Comparison of ENCODE assay signal across 8 cellular contexts in the genomic region with DNA sequence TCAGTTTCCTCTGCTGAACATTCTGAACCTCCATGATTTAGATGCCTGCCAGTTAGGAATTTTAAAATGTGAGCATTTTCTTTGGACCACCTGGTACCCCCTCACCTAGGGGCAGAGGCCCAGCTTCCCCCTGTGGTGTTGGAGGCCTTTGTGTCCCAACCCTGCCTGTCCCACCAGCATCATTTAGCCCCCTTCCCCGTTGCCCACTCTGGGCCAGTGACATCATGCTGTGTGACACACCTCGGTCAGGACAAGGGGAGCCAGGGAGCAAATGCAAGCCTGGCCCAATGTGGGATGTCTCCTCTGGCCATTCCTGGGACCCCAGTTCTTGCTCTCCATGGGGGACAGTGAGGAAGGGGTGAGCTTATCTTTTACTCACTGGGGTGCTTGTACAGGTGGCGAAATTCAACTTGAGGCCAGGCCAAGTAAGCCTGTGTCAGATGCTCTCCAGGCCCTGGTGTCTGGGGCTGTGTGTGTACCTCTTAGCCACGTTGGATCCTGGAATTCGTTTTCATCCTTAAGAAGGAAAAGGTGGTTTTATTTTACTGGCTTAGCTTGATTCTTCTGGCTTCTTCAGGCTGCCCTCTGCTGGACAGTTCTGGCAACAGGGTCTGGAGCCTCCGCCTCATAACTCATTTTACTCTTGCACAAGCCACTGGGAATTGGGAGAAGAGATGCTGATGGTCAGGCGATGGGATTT. TPM values are rescaled to one million over a fixed set of nuclear protein-coding genes. Genes with fewer than 3 reads are reported as not detected.
DNase-seq lines count a peak whose midpoint lies in the region; ATAC-seq and TF ChIP-seq lines count a peak whose summit lies in the region.

No MANE protein-coding gene starts in this region.

- no peaks in the 10 kb centered on the region for H3K9me3 Mint-ChIP-seq in activated T-cell treated with anti-CD3 and anti-CD28 coated beads, Interleukin-2, amount 50 U/mL, for 4 hours
- no peaks in the 10 kb centered on the region for H3K9me3 Mint-ChIP-seq in activated CD4-positive, alpha-beta T cell treated with anti-CD3 and anti-CD28 coated beads, Interleukin-2, amount 10 ng/mL, durations not matched to agents 7 days and 5 days

- no peak overlapping the region for H3K27ac Mint-ChIP-seq in activated CD4-positive, alpha-beta T cell treated with anti-CD3 and anti-CD28 coated beads, Interleukin-2, amount 10 ng/mL, durations not matched to agents 7 days and 5 days

- H3K27ac ChIP-seq in foreskin keratinocyte: no peak overlapping the region
- H3K27ac ChIP-seq in parathyroid adenoma: no peak overlapping the region

- peak; percentile 23 for DNase-seq in activated T-cell treated with anti-CD3 and anti-CD28 coated beads, Interleukin-2, amount 50 U/mL, for 1 hour
- DNase-seq in activated T-cell treated with anti-CD3 and anti-CD28 coated beads, Interleukin-2, amount 50 U/mL, for 4 hours: no peak
- DNase-seq in NCI-H1092 (lab: John Stamatoyannopoulos, UW) (peak; percentile 9), foreskin keratinocyte (peak in 1 of 2 donors; percentile 44)
- peak; percentile 37 for DNase-seq in activated CD4-positive, alpha-beta T cell treated with anti-CD3 and anti-CD28 coated beads, Interleukin-2, amount 10 ng/mL, durations not matched to agents 7 days and 5 days
- no peak for DNase-seq in effector CD8-positive, alpha-beta T cell (lab: John Stamatoyannopoulos, UW)

- H3K36me3 ChIP-seq in parathyroid adenoma (ENCODE audit: control insufficient read depth, insufficient read depth, low read length): no peaks in the 10 kb centered on the region

- no peaks in the 10 kb centered on the region for H3K9me3 ChIP-seq in parathyroid adenoma (ENCODE audit: control insufficient read depth, low read length)

- H3K4me1 ChIP-seq in foreskin keratinocyte (no peaks in the 10 kb centered on the region), parathyroid adenoma (no peaks in the 10 kb centered on the region)

- H3K4me1 Mint-ChIP-seq in activated T-cell treated with anti-CD3 and anti-CD28 coated beads, Interleukin-2, amount 50 U/mL, for 4 hours (ENCODE audit: low read depth): peaks cover 2% of the 10 kb centered on the region
- H3K4me1 Mint-ChIP-seq in activated CD4-positive, alpha-beta T cell treated with anti-CD3 and anti-CD28 coated beads, Interleukin-2, amount 10 ng/mL, durations not matched to agents 7 days and 5 days: no peaks in the 10 kb centered on the region

- CTCF ChIA-PET in activated CD4-positive, alpha-beta T cell treated with anti-CD3 and anti-CD28 coated beads, Interleukin-2, amount 10 ng/mL, durations not matched to agents 7 days and 5 days (lab: Charles Lee): interaction anchor here (0.6 to 1.6 kb wide), 4 partner anchors 12 to 21 kb away, joined by 3 to 7 read pairs (median 3); no protein-coding TSS in a partner anchor

- no peak overlapping the region for H2AFZ ChIP-seq in parathyroid adenoma

- H3K9ac ChIP-seq in parathyroid adenoma: no peak overlapping the region

- no peak for ATAC-seq in activated T-cell treated with anti-CD3 and anti-CD28 coated beads, Interleukin-2, amount 50 U/mL, for 4 hours
- ATAC-seq in foreskin keratinocyte: peak; percentile 56
- ATAC-seq in GM18858 (IDR thresholded peaks at IDR 0.05; ENCODE audit: unreplicated experiment): no peak

- H3K27me3 ChIP-seq in foreskin keratinocyte: no peaks in the 10 kb centered on the region
- no peaks in the 10 kb centered on the region for H3K27me3 ChIP-seq in parathyroid adenoma (ENCODE audit: control insufficient read depth, insufficient read depth, low read length)

- H3K4me3 Mint-ChIP-seq in activated T-cell treated with anti-CD3 and anti-CD28 coated beads, Interleukin-2, amount 50 U/mL, for 4 hours: no peak overlapping the region
- no peak overlapping the region for H3K4me3 Mint-ChIP-seq in activated CD4-positive, alpha-beta T cell treated with anti-CD3 and anti-CD28 coated beads, Interleukin-2, amount 10 ng/mL, durations not matched to agents 7 days and 5 days

- no peak overlapping the region for H3K4me3 ChIP-seq in parathyroid adenoma (ENCODE audit: low read depth, low read length)

- TF ChIP-seq CTCF in foreskin keratinocyte (conservative IDR thresholded peaks at IDR 0.05): peak; percentile 87
- peak; percentile 55 for TF ChIP-seq CTCF in parathyroid adenoma (IDR thresholded peaks at IDR 0.05)

- no peaks in the 10 kb centered on the region for H3K36me3 Mint-ChIP-seq in activated T-cell treated with anti-CD3 and anti-CD28 coated beads, Interleukin-2, amount 50 U/mL, for 4 hours (ENCODE audit: insufficient read depth)
- no peaks in the 10 kb centered on the region for H3K36me3 Mint-ChIP-seq in activated CD4-positive, alpha-beta T cell treated with anti-CD3 and anti-CD28 coated beads, Interleukin-2, amount 10 ng/mL, durations not matched to agents 7 days and 5 days (ENCODE audit: low read depth)

- no peaks in the 10 kb centered on the region for H3K79me2 ChIP-seq in parathyroid adenoma

- H3K27me3 Mint-ChIP-seq in activated T-cell treated with anti-CD3 and anti-CD28 coated beads, Interleukin-2, amount 50 U/mL, for 4 hours (ENCODE audit: low read depth): peaks cover 15% of the 10 kb centered on the region
- H3K27me3 Mint-ChIP-seq in activated CD4-positive, alpha-beta T cell treated with anti-CD3 and anti-CD28 coated beads, Interleukin-2, amount 10 ng/mL, durations not matched to agents 7 days and 5 days: no peaks in the 10 kb centered on the region

- no peak overlapping the region for H3K4me2 ChIP-seq in parathyroid adenoma (ENCODE audit: low read length)

- POLR2A ChIA-PET in activated CD4-positive, alpha-beta T cell treated with anti-CD3 and anti-CD28 coated beads, Interleukin-2, amount 10 ng/mL, durations not matched to agents 7 days and 5 days (lab: Charles Lee): no interaction called here

RNA-seq across cellular contexts. Expression of a gene that starts 49.7 kb away (rescaled TPM):
- total RNA-seq in activated T-cell treated with anti-CD3 and anti-CD28 coated beads, Interleukin-2, amount 50 U/mL, for 4 hours: under 1 TPM in 2 of 3 donors, not detected in 1; 0.13 to 0.22 TPM
- not detected for total RNA-seq in activated CD4-positive, alpha-beta T cell treated with anti-CD3 and anti-CD28 coated beads, Interleukin-2, amount 10 ng/mL, durations not matched to agents 7 days and 5 days
- 2.9 and 3.5 TPM in 2 replicates for total RNA-seq in foreskin keratinocyte
- 1.7 and 2.0 TPM in 2 replicates for polyA plus RNA-seq in foreskin keratinocyte

Comparison
In these comparisons a context has a peak if more than half of its experiments do, and no peak if none do; other contexts are left out.
1. DNase-seq: peak in activated T-cell treated with anti-CD3 and anti-CD28 coated beads, Interleukin-2, amount 50 U/mL, for 1 hour (single experiment), NCI-H1092 (single experiment) and activated CD4-positive, alpha-beta T cell treated with anti-CD3 and anti-CD28 coated beads, Interleukin-2, amount 10 ng/mL, durations not matched to agents 7 days and 5 days (single experiment); none in activated T-cell treated with anti-CD3 and anti-CD28 coated beads, Interleukin-2, amount 50 U/mL, for 4 hours (single experiment) and effector CD8-positive, alpha-beta T cell (single experiment).